In genomic region chr4:175671491-175671934, GRCh38 we compare ENCODE assay signal across 11 cellular contexts.
DNase-seq lines count a peak whose midpoint lies in the region; ATAC-seq and TF ChIP-seq lines count a peak whose summit lies in the region.
"Had no signal": no experiment of that assay in that cellular context is flagged by ENCODE, and none has a peak within 500 bp of the region (broad histone marks: within the 10 kb centered on the region; RNA-seq: fewer than 3 reads in every experiment).

No MANE protein-coding gene starts in this region.

- H3K4me1 Mint-ChIP-seq in T-helper 17 cell, result no peaks in the 10 kb centered on the region
- H3K4me1 Mint-ChIP-seq in CD14-positive monocyte, result no peaks in the 10 kb centered on the region

- H3K4me3 ChIP-seq in H7 (ENCODE audit: insufficient read depth, low read depth, low read length) (peak overlapping the region; percentile 14; the same call in 1 of the 2 replicates), iPS-18a (ENCODE audit: low read length) (peak overlapping the region; percentile 44), smooth muscle cell (peak overlapping the region; percentile 35)

- WGBS in smooth muscle cell (ENCODE audit: low lambda C conversion rate), result 26% methylated on average over 12 of the region's 12 CpGs

- H3K9me3 ChIP-seq in T-helper 17 cell (ENCODE audit: control insufficient read depth, low read length, poor library complexity, severe bottlenecking), result no peaks in the 10 kb centered on the region
- no peaks in the 10 kb centered on the region for H3K9me3 ChIP-seq in iPS-18a (ENCODE audit: control insufficient read depth, low read depth, low read length)
- no peaks in the 10 kb centered on the region for H3K9me3 ChIP-seq in smooth muscle cell (replicated peaks; ENCODE audit: low read depth)

- H3K27ac ChIP-seq in iPS-18a (ENCODE audit: low read length) (no peak overlapping the region), smooth muscle cell (ENCODE audit: low read depth) (no peak overlapping the region)

- no peaks in the 10 kb centered on the region for H3K36me3 Mint-ChIP-seq in T-helper 17 cell (ENCODE audit: low read depth)
- no peaks in the 10 kb centered on the region for H3K36me3 Mint-ChIP-seq in CD14-positive monocyte
- H3K36me3 Mint-ChIP-seq: natural killer cell treated with Interleukin-12 subunit alpha and Interleukin-12 subunit beta and Interleukin-15 and Interleukin-18, amount 100 ng/mL, for 72 hours had no signal

- ATAC-seq in T-helper 17 cell (no peak), GM21619 (IDR thresholded peaks at IDR 0.05; ENCODE audit: unreplicated experiment) (no peak)

- H3K79me2 ChIP-seq in smooth muscle cell (ENCODE audit: low read depth), result no peaks in the 10 kb centered on the region

- H4K20me1 ChIP-seq in smooth muscle cell (ENCODE audit: low read depth), result no peaks in the 10 kb centered on the region

- peak; percentile 19 for DNase-seq in H7
- DNase-seq in T-helper 17 cell, result no peak
- DNase-seq in smooth muscle cell (lab: John Stamatoyannopoulos, UW; ENCODE audit: unreplicated experiment), result no peak
- no peak for DNase-seq in CD14-positive monocyte (ENCODE audit: low spot score)
- DNase-seq in stimulated activated CD8-positive, alpha-beta memory T cell treated with anti-CD3 and anti-CD28 coated beads, Interleukin-4, amount 100 ng/mL, for 48 hours, result no peak
- no peak for DNase-seq in HT-29 (ENCODE audit: low spot score)
- DNase-seq: activated T-cell treated with anti-CD3 and anti-CD28 coated beads for 4 hours, SIG-M5 had no signal

- H3K36me3 ChIP-seq in H7 (replicated peaks; ENCODE audit: control insufficient read depth, insufficient read depth, low read length) (no peaks in the 10 kb centered on the region), iPS-18a (ENCODE audit: control insufficient read depth, low read depth, low read length) (no peaks in the 10 kb centered on the region), smooth muscle cell (ENCODE audit: low read depth) (no peaks in the 10 kb centered on the region)

- H3K27me3 Mint-ChIP-seq in T-helper 17 cell (no peaks in the 10 kb centered on the region), CD14-positive monocyte (ENCODE audit: low read depth in 3 of 3) (peaks cover 0 to 2% (median 0%) of the 10 kb centered on the region in 3 donors)
- H3K27me3 Mint-ChIP-seq: natural killer cell treated with Interleukin-12 subunit alpha and Interleukin-12 subunit beta and Interleukin-15 and Interleukin-18, amount 100 ng/mL, for 72 hours had no signal

- H2AFZ ChIP-seq in smooth muscle cell (ENCODE audit: low read depth), result no peak overlapping the region

- H3F3A ChIP-seq in smooth muscle cell (ENCODE audit: low read depth), result no peaks in the 10 kb centered on the region

- peaks cover 28% of the 10 kb centered on the region for H3K4me1 ChIP-seq in iPS-18a (ENCODE audit: control insufficient read depth, low read depth, low read length)
- H3K4me1 ChIP-seq in smooth muscle cell (ENCODE audit: low read depth), result no peaks in the 10 kb centered on the region

- H3K9ac ChIP-seq in iPS-18a (ENCODE audit: low read length), result no peak overlapping the region
- H3K9ac ChIP-seq in smooth muscle cell (ENCODE audit: low read depth), result no peak overlapping the region

- no peaks in the 10 kb centered on the region for H3K27me3 ChIP-seq in H7 (ENCODE audit: control insufficient read depth, insufficient read depth, low read length)
- no peaks in the 10 kb centered on the region for H3K27me3 ChIP-seq in iPS-18a (ENCODE audit: control insufficient read depth, insufficient read depth, low read length)
- H3K27me3 ChIP-seq in smooth muscle cell (ENCODE audit: low read depth), result no peaks in the 10 kb centered on the region

- H3K4me3 Mint-ChIP-seq in T-helper 17 cell, result no peak overlapping the region
- H3K4me3 Mint-ChIP-seq in CD14-positive monocyte, result no peak overlapping the region
- H3K4me3 Mint-ChIP-seq: natural killer cell treated with Interleukin-12 subunit alpha and Interleukin-12 subunit beta and Interleukin-15 and Interleukin-18, amount 100 ng/mL, for 72 hours had no signal

- H3K4me2 ChIP-seq in smooth muscle cell, result peak overlapping the region; percentile 70

- no peak for TF ChIP-seq CTCF in smooth muscle cell (IDR thresholded peaks at IDR 0.05; ENCODE audit: borderline replicate concordance, insufficient read depth, poor library complexity, severe bottlenecking)
- no peak for TF ChIP-seq CTCF in CD14-positive monocyte (IDR thresholded peaks at IDR 0.05)

- H3K9me3 Mint-ChIP-seq in CD14-positive monocyte, result peaks cover 0 to 9% (median 4%) of the 10 kb centered on the region in 7 donors
- H3K9me3 Mint-ChIP-seq: natural killer cell treated with Interleukin-12 subunit alpha and Interleukin-12 subunit beta and Interleukin-15 and Interleukin-18, amount 100 ng/mL, for 72 hours had no signal

- intact Hi-C loops in CD14-positive monocyte (cut with micrococcal nuclease), result no loop called here

- H3K27ac Mint-ChIP-seq in T-helper 17 cell (peak overlapping the region; percentile 1), CD14-positive monocyte (no peak overlapping the region)
- H3K27ac Mint-ChIP-seq: natural killer cell treated with Interleukin-12 subunit alpha and Interleukin-12 subunit beta and Interleukin-15 and Interleukin-18, amount 100 ng/mL, for 72 hours had no signal
